In the genomic region with DNA sequence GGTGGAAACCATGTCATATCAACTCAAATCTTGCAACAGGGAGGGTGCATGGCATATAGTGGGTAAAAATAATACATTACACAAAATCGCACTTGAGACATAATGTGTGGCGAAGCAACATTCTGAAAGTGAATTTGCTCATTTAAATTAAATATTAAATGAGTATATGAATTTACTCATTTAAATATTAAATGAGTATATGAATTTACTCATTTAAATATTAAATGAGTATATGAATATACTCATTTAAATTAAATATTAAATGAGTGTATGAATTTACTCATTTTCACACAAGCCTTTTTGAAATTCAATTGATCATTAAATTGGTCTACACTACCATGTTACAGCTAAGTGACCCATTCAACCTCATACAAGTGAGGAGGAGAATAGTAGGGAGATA, we compare ENCODE assay signal across 9 cellular contexts.
"Had no signal": no experiment of that assay in that cellular context is flagged by ENCODE, and none has a peak within 500 bp of the region (broad histone marks: within the 10 kb centered on the region; RNA-seq: fewer than 3 reads in every experiment).

No MANE protein-coding gene starts in this region.

- H3K4me3 ChIP-seq: GM23338 had no signal

- DNase-seq: H9, HCEC 1CT, HFFc6, KBM-7 had no signal

- H3K27ac ChIP-seq: HL-60 had no signal

- FAIRE-seq: H1, H54, HepG2 had no signal
